In genomic region chr2:138101718-138102117, GRCh38 we compare ENCODE assay signal across 23 cellular contexts.
"Had no signal": no experiment of that assay in that cellular context is flagged by ENCODE, and none has a peak within 500 bp of the region (broad histone marks: within the 10 kb centered on the region; RNA-seq: fewer than 3 reads in every experiment).

No MANE protein-coding gene starts in this region.

- H3K9me3 ChIP-seq: colonic mucosa, esophagus muscularis mucosa, gastrocnemius medialis, gastroesophageal sphincter, heart left ventricle had no signal

- H3K27ac ChIP-seq: colonic mucosa, coronary artery, epithelial cell of prostate, esophagus muscularis mucosa, esophagus squamous epithelium, foreskin keratinocyte, gastrocnemius medialis, gastroesophageal sphincter, heart left ventricle, heart right ventricle had no signal

- H3K36me3 ChIP-seq: colonic mucosa, esophagus muscularis mucosa, esophagus squamous epithelium, gastrocnemius medialis, gastroesophageal sphincter, heart left ventricle, heart right ventricle had no signal

- DNase-seq: colonic mucosa; cortex of kidney; dermis blood vessel endothelial cell; dorsolateral prefrontal cortex; effector CD4-positive, alpha-beta T cell; effector CD8-positive, alpha-beta T cell; effector memory CD4-positive, alpha-beta T cell; effector memory CD8-positive, alpha-beta T cell; endodermal cell; erythroblast; esophagus squamous epithelium; foreskin fibroblast; foreskin keratinocyte; foreskin melanocyte; gastrocnemius medialis; glutamatergic neuron; head of caudate nucleus; heart left ventricle; heart right ventricle had no signal

- H3K27me3 ChIP-seq: colonic mucosa, dorsolateral prefrontal cortex, esophagus muscularis mucosa, esophagus squamous epithelium, foreskin keratinocyte, gastrocnemius medialis, gastroesophageal sphincter, heart left ventricle, heart right ventricle had no signal

- H3K4me1 ChIP-seq: colonic mucosa, esophagus muscularis mucosa, esophagus squamous epithelium, gastrocnemius medialis, gastroesophageal sphincter, heart left ventricle, heart right ventricle had no signal

- H3K4me3 ChIP-seq: colonic mucosa, coronary artery, dorsolateral prefrontal cortex, esophagus muscularis mucosa, esophagus squamous epithelium, gastrocnemius medialis, gastroesophageal sphincter, heart left ventricle, heart right ventricle had no signal
